Comparison of ENCODE assay signal across 1 cellular context in the genomic region with DNA sequence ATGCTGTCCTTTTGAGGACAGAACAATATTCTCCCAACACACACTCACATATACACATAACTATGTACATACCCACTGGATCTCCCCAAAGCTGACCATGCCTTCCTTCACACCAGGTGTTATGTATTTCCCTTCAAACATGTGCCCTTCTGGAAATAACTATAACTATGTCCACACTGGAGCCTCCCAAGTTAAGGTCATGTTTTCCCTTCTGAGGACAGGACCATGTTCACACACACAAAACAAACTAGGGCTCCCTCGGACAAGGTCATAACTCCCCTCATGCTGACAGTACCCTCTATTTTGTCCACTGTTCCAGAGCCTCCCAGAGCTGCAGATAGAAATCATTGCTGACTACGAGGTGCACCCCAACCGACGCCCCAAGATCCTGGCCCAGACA.
TF ChIP-seq lines count a peak whose summit lies in the region.

No MANE protein-coding gene starts in this region.

TF ChIP-seq in WTC11, 78 proteins besides CTCF, POLR2A, EP300 and RAD21 (continued from another document):
- TF ChIP-seq, protein P1, sequence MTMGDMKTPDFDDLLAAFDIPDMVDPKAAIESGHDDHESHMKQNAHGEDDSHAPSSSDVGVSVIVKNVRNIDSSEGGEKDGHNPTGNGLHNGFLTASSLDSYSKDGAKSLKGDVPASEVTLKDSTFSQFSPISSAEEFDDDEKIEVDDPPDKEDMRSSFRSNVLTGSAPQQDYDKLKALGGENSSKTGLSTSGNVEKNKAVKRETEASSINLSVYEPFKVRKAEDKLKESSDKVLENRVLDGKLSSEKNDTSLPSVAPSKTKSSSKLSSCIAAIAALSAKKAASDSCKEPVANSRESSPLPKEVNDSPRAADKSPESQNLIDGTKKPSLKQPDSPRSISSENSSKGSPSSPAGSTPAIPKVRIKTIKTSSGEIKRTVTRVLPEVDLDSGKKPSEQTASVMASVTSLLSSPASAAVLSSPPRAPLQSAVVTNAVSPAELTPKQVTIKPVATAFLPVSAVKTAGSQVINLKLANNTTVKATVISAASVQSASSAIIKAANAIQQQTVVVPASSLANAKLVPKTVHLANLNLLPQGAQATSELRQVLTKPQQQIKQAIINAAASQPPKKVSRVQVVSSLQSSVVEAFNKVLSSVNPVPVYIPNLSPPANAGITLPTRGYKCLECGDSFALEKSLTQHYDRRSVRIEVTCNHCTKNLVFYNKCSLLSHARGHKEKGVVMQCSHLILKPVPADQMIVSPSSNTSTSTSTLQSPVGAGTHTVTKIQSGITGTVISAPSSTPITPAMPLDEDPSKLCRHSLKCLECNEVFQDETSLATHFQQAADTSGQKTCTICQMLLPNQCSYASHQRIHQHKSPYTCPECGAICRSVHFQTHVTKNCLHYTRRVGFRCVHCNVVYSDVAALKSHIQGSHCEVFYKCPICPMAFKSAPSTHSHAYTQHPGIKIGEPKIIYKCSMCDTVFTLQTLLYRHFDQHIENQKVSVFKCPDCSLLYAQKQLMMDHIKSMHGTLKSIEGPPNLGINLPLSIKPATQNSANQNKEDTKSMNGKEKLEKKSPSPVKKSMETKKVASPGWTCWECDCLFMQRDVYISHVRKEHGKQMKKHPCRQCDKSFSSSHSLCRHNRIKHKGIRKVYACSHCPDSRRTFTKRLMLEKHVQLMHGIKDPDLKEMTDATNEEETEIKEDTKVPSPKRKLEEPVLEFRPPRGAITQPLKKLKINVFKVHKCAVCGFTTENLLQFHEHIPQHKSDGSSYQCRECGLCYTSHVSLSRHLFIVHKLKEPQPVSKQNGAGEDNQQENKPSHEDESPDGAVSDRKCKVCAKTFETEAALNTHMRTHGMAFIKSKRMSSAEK (CRISPR knock-in tag; IDR thresholded peaks at IDR 0.05; ENCODE audit: borderline replicate concordance) = no peak
- no peak for TF ChIP-seq ZNF317 (CRISPR knock-in tag; IDR thresholded peaks at IDR 0.05; ENCODE audit: borderline replicate concordance, low read depth)
- no peak for TF ChIP-seq SOX15 (CRISPR knock-in tag; IDR thresholded peaks at IDR 0.05)
- no peak for TF ChIP-seq ETV6 (CRISPR knock-in tag; IDR thresholded peaks at IDR 0.05)
- TF ChIP-seq, protein P2, sequence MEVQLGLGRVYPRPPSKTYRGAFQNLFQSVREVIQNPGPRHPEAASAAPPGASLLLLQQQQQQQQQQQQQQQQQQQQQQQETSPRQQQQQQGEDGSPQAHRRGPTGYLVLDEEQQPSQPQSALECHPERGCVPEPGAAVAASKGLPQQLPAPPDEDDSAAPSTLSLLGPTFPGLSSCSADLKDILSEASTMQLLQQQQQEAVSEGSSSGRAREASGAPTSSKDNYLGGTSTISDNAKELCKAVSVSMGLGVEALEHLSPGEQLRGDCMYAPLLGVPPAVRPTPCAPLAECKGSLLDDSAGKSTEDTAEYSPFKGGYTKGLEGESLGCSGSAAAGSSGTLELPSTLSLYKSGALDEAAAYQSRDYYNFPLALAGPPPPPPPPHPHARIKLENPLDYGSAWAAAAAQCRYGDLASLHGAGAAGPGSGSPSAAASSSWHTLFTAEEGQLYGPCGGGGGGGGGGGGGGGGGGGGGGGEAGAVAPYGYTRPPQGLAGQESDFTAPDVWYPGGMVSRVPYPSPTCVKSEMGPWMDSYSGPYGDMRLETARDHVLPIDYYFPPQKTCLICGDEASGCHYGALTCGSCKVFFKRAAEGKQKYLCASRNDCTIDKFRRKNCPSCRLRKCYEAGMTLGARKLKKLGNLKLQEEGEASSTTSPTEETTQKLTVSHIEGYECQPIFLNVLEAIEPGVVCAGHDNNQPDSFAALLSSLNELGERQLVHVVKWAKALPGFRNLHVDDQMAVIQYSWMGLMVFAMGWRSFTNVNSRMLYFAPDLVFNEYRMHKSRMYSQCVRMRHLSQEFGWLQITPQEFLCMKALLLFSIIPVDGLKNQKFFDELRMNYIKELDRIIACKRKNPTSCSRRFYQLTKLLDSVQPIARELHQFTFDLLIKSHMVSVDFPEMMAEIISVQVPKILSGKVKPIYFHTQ (CRISPR knock-in tag; IDR thresholded peaks at IDR 0.05) = no peak
- no peak for TF ChIP-seq ESRRA (CRISPR knock-in tag; IDR thresholded peaks at IDR 0.05; ENCODE audit: borderline replicate concordance)
- no peak for TF ChIP-seq ELF4 (CRISPR knock-in tag; IDR thresholded peaks at IDR 0.05; ENCODE audit: low read depth)
- TF ChIP-seq ZBTB21 (CRISPR knock-in tag; IDR thresholded peaks at IDR 0.05; ENCODE audit: borderline replicate concordance) = no peak
- TF ChIP-seq GRHL2 (CRISPR knock-in tag; IDR thresholded peaks at IDR 0.05; ENCODE audit: insufficient replicate concordance, severe bottlenecking) = no peak
- TF ChIP-seq, protein P3, sequence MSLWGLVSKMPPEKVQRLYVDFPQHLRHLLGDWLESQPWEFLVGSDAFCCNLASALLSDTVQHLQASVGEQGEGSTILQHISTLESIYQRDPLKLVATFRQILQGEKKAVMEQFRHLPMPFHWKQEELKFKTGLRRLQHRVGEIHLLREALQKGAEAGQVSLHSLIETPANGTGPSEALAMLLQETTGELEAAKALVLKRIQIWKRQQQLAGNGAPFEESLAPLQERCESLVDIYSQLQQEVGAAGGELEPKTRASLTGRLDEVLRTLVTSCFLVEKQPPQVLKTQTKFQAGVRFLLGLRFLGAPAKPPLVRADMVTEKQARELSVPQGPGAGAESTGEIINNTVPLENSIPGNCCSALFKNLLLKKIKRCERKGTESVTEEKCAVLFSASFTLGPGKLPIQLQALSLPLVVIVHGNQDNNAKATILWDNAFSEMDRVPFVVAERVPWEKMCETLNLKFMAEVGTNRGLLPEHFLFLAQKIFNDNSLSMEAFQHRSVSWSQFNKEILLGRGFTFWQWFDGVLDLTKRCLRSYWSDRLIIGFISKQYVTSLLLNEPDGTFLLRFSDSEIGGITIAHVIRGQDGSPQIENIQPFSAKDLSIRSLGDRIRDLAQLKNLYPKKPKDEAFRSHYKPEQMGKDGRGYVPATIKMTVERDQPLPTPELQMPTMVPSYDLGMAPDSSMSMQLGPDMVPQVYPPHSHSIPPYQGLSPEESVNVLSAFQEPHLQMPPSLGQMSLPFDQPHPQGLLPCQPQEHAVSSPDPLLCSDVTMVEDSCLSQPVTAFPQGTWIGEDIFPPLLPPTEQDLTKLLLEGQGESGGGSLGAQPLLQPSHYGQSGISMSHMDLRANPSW (CRISPR knock-in tag; conservative IDR thresholded peaks at IDR 0.05; ENCODE audit: low read depth) = no peak
- TF ChIP-seq, protein P4, sequence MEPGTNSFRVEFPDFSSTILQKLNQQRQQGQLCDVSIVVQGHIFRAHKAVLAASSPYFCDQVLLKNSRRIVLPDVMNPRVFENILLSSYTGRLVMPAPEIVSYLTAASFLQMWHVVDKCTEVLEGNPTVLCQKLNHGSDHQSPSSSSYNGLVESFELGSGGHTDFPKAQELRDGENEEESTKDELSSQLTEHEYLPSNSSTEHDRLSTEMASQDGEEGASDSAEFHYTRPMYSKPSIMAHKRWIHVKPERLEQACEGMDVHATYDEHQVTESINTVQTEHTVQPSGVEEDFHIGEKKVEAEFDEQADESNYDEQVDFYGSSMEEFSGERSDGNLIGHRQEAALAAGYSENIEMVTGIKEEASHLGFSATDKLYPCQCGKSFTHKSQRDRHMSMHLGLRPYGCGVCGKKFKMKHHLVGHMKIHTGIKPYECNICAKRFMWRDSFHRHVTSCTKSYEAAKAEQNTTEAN (CRISPR knock-in tag; IDR thresholded peaks at IDR 0.05) = no peak
